ENCODE assay signal across 14 cellular contexts in genomic region chr9:78605029-78605930, GRCh38.
DNase-seq lines count a peak whose midpoint lies in the region; ATAC-seq and TF ChIP-seq lines count a peak whose summit lies in the region.
"Had no signal": no experiment of that assay in that cellular context is flagged by ENCODE, and none has a peak within 500 bp of the region (broad histone marks: within the 10 kb centered on the region; RNA-seq: fewer than 3 reads in every experiment).

No MANE protein-coding gene starts in this region.

- no peak overlapping the region for H4K12ac ChIP-seq in trophoblast cell (ENCODE audit: low read depth, low read length)

- dilution Hi-C loops in IMR-90 (cut with HindIII; ENCODE audit: low sequenced_read_pairs, unreplicated experiment), result no loop called here

- 72% methylated on average over 5 of the region's 17 CpGs; no CpG with 5 or more reads in 1 of the 2 experiments for WGBS in IMR-90 (ENCODE audit: extremely low coverage in 2 of 2, insufficient read length in 1 of 2), 2 experiments
- WGBS in trophoblast cell (ENCODE audit: extremely low coverage, insufficient coverage, insufficient read length), result no CpG with 5 or more reads among the region's 17 CpGs

- in situ Hi-C loops in IMR-90 (cut with MboI; ENCODE audit: low sequenced_read_pairs), result loop anchor here (10.0 kb wide), 1 partner anchor 520 kb away; no protein-coding TSS in a partner anchor

- H4K91ac ChIP-seq in IMR-90 (ENCODE audit: insufficient read depth, low read depth, low read length) (peak overlapping the region; percentile 80), trophoblast cell (ENCODE audit: low read depth, low read length) (no peak overlapping the region)

- no peak for TF ChIP-seq RAD21 in IMR-90 (IDR thresholded peaks at IDR 0.05; ENCODE audit: low read length)

- H3K36me3 ChIP-seq in IMR-90 (ENCODE audit: control insufficient read depth, insufficient read depth, low read length), result no peaks in the 10 kb centered on the region
- no peaks in the 10 kb centered on the region for H3K36me3 ChIP-seq in SJCRH30
- no peaks in the 10 kb centered on the region for H3K36me3 ChIP-seq in trophoblast cell (ENCODE audit: control insufficient read depth in 1 of 2, insufficient read depth in 2 of 2, low read length in 2 of 2)
- H3K36me3 ChIP-seq: sigmoid colon, SJSA1, stomach had no signal

- H3K56ac ChIP-seq in IMR-90 (ENCODE audit: extremely low read depth, insufficient read depth, low read length), result peak overlapping the region; percentile 27; the same call in 1 of the 2 replicates

- H3K14ac ChIP-seq in IMR-90 (replicated peaks; ENCODE audit: low read depth, low read length) (peak overlapping the region; percentile 84), trophoblast cell (ENCODE audit: low read length) (no peak overlapping the region)

- H3K23ac ChIP-seq in IMR-90 (ENCODE audit: low read depth, low read length) (peak overlapping the region; percentile 58), trophoblast cell (ENCODE audit: low read length) (no peak overlapping the region)

- no peak for TF ChIP-seq POLR2A in IMR-90 (IDR thresholded peaks at IDR 0.05; ENCODE audit: low read depth, low read length)

- H2AK9ac ChIP-seq in IMR-90 (replicated peaks; ENCODE audit: low read depth, low read length, poor library complexity), result no peak overlapping the region

- peak overlapping the region; percentile 90 for H2BK120ac ChIP-seq in IMR-90 (ENCODE audit: low read depth, low read length)
- H2BK120ac ChIP-seq in trophoblast cell (ENCODE audit: insufficient read depth, low read length, poor library complexity), result no peak overlapping the region

- H2BK20ac ChIP-seq in IMR-90 (ENCODE audit: low read depth, low read length), result peak overlapping the region; percentile 92

- H3K27ac ChIP-seq in IMR-90 (ENCODE audit: insufficient read depth, low read length) (no peak overlapping the region; the same call in 1 of the 2 replicates), SJCRH30 (peak overlapping the region; percentile 49), trophoblast cell (ENCODE audit: low read depth, low read length) (no peak overlapping the region), foreskin keratinocyte (no peak overlapping the region)
- H3K27ac ChIP-seq: sigmoid colon, SJSA1, stomach had no signal

- H3K4me3 ChIP-seq in IMR-90 (ENCODE audit: insufficient read depth, low read depth, low read length), result no peak overlapping the region
- H3K4me3 ChIP-seq in SJCRH30, result peak overlapping the region; percentile 48
- H3K4me3 ChIP-seq in fibroblast of the aortic adventitia (ENCODE audit: low read depth, low read length), result no peak overlapping the region
- no peak overlapping the region for H3K4me3 ChIP-seq in trophoblast cell (ENCODE audit: low read depth, low read length)
- H3K4me3 ChIP-seq: sigmoid colon, SJSA1, stomach had no signal

- H3K9ac ChIP-seq in IMR-90 (ENCODE audit: low read depth, low read length) (peak overlapping the region; percentile 61), trophoblast cell (ENCODE audit: low read length) (no peak overlapping the region)

- H2BK5ac ChIP-seq in IMR-90 (ENCODE audit: low read depth, low read length, poor library complexity, severe bottlenecking) (no peak overlapping the region), trophoblast cell (ENCODE audit: low read depth, low read length, poor library complexity) (no peak overlapping the region)

- H3K27me3 ChIP-seq in IMR-90 (ENCODE audit: control insufficient read depth, insufficient read depth, low read length) (no peaks in the 10 kb centered on the region), SJCRH30 (no peaks in the 10 kb centered on the region), trophoblast cell (ENCODE audit: insufficient read depth, low read length) (no peaks in the 10 kb centered on the region), foreskin keratinocyte (no peaks in the 10 kb centered on the region)
- H3K27me3 ChIP-seq: SJSA1 had no signal

- POLR2A ChIA-PET in IMR-90 (lab: Charles Lee; ENCODE audit: unreplicated experiment), result no interaction called here

- peaks cover 4% of the 10 kb centered on the region; the same call in 1 of the 2 replicates for H3K9me1 ChIP-seq in IMR-90 (ENCODE audit: insufficient read depth, low read length)

- CTCF ChIA-PET in IMR-90 (lab: Yijun Ruan, JAX), result interaction anchor here (0.5 kb wide), 1 partner anchor 86 kb away, joined by 3 read pairs; no protein-coding TSS in a partner anchor

- no peak for DNase-seq in IMR-90
- peak in 1 of 2 experiments; percentile 68 for DNase-seq in SJCRH30
- peak; percentile 84 for DNase-seq in fibroblast of the aortic adventitia (ENCODE audit: low read depth)
- no peak for DNase-seq in trophoblast cell
- DNase-seq in foreskin keratinocyte, result no peak
- DNase-seq in omental fat pad (ENCODE audit: low spot score), result no peak
- no peak for DNase-seq in C1 segment of cervical spinal cord (lab: John Stamatoyannopoulos, UW)
- DNase-seq: CD4-positive, CD25-positive, alpha-beta regulatory T cell; central memory CD4-positive, alpha-beta T cell; NCI-H774; sigmoid colon; stomach had no signal

- H3K79me1 ChIP-seq in IMR-90 (ENCODE audit: low read depth in 1 of 2, low read length in 2 of 2) (no peaks in the 10 kb centered on the region), trophoblast cell (ENCODE audit: low read length) (peaks cover 4% of the 10 kb centered on the region)

- H3K4ac ChIP-seq in IMR-90 (ENCODE audit: low read depth, low read length), result peak overlapping the region; percentile 63
- no peak overlapping the region for H3K4ac ChIP-seq in trophoblast cell (ENCODE audit: low read depth, low read length)

- H4K8ac ChIP-seq in IMR-90 (ENCODE audit: low read depth in 2 of 2, low read length in 2 of 2) (peak overlapping the region; percentile 46 to 90), trophoblast cell (ENCODE audit: low read depth, low read length) (no peak overlapping the region)

- H4K5ac ChIP-seq in IMR-90 (ENCODE audit: low read depth, low read length), result peak overlapping the region; percentile 62

- peak overlapping the region; percentile 82; the same call in 1 of the 3 replicates for H2BK15ac ChIP-seq in IMR-90 (ENCODE audit: low read depth, low read length)

- H3K4me2 ChIP-seq in IMR-90 (ENCODE audit: low read depth, low read length), result peak overlapping the region; percentile 21
- H3K4me2 ChIP-seq in trophoblast cell (ENCODE audit: low read length), result no peak overlapping the region

- H3K18ac ChIP-seq in IMR-90 (ENCODE audit: low read depth, low read length) (peak overlapping the region; percentile 45), trophoblast cell (ENCODE audit: low read length) (no peak overlapping the region)

- H3K9me3 ChIP-seq in IMR-90 (ENCODE audit: control insufficient read depth, insufficient read depth, low read length) (0 out of 2 replicates have a peak, but pooled peaks cover 3% of the 10 kb centered on the region), SJCRH30 (replicated peaks) (no peaks in the 10 kb centered on the region), trophoblast cell (ENCODE audit: insufficient read depth, low read depth, low read length) (no peaks in the 10 kb centered on the region)
- H3K9me3 ChIP-seq: sigmoid colon, SJSA1, stomach had no signal

- no TSS peak for BruUV-seq in IMR-90 (replicated peaks; lab: Mats Ljungman, UMichigan)

- intact Hi-C loops in IMR-90 (cut with micrococcal nuclease), result loop anchor here (5.0 kb wide), 1 partner anchor 967 kb away; the partner anchor contains the start of gene TLE4

- peak overlapping the region; percentile 25 for H2BK12ac ChIP-seq in trophoblast cell (ENCODE audit: low read length)

- ATAC-seq in IMR-90 (ENCODE audit: low read depth) (peak; percentile 15; the same call in 1 of the 2 replicates), GM18909 (IDR thresholded peaks at IDR 0.05; ENCODE audit: poor library complexity, unreplicated experiment) (no peak), foreskin keratinocyte (no peak), omental fat pad (ENCODE audit: low FRiP score) (no peak)

- H2AK5ac ChIP-seq in IMR-90 (ENCODE audit: low read depth, low read length) (peak overlapping the region; percentile 35; the same call in 1 of the 2 replicates), trophoblast cell (ENCODE audit: low read length) (no peak overlapping the region)

- H2AFZ ChIP-seq in IMR-90 (replicated peaks; ENCODE audit: low read length, poor library complexity) (peak overlapping the region; percentile 85), trophoblast cell (ENCODE audit: insufficient read depth, low read length, poor library complexity) (peak overlapping the region; percentile 6)

- no peaks in the 10 kb centered on the region for H4K20me1 ChIP-seq in IMR-90 (ENCODE audit: insufficient read depth, low read length)

- H3K79me2 ChIP-seq in trophoblast cell (ENCODE audit: control insufficient read depth, insufficient read depth, low read length, poor library complexity), result no peaks in the 10 kb centered on the region

- TF ChIP-seq CTCF in IMR-90 (conservative IDR thresholded peaks at IDR 0.05; ENCODE audit: low read depth, low read length) (no peak), fibroblast of the aortic adventitia (IDR thresholded peaks at IDR 0.05; ENCODE audit: insufficient read depth, low read length) (no peak), foreskin keratinocyte (conservative IDR thresholded peaks at IDR 0.05) (no peak), omental fat pad (IDR thresholded peaks at IDR 0.05) (no peak)

- H3K4me1 ChIP-seq in IMR-90 (ENCODE audit: control insufficient read depth, insufficient read depth, low read length) (peaks cover 6% of the 10 kb centered on the region), SJCRH30 (peaks cover 25% of the 10 kb centered on the region), trophoblast cell (ENCODE audit: control insufficient read depth in 1 of 2, insufficient read depth in 2 of 2, low read length in 2 of 2) (peaks cover 4% of the 10 kb centered on the region in 2 experiments), foreskin keratinocyte (peaks cover 10% of the 10 kb centered on the region)

TF ChIP-seq in IMR-90, 13 proteins besides CTCF, POLR2A, EP300 and RAD21 (continues in another document):
- TF ChIP-seq ELK1 (IDR thresholded peaks at IDR 0.05; ENCODE audit: borderline replicate concordance, low read depth, low read length) (no peak), MAFK (IDR thresholded peaks at IDR 0.05; ENCODE audit: low read depth, low read length) (no peak), FOS (IDR thresholded peaks at IDR 0.05; ENCODE audit: low read depth, low read length) (no peak), RCOR1 (IDR thresholded peaks at IDR 0.05; ENCODE audit: insufficient replicate concordance, low read length) (no peak), CHD1 (IDR thresholded peaks at IDR 0.05; ENCODE audit: low read depth, low read length) (no peak), MXI1 (IDR thresholded peaks at IDR 0.05; ENCODE audit: borderline replicate concordance, low read depth, low read length) (no peak), RFX5 (IDR thresholded peaks at IDR 0.05; ENCODE audit: low read depth, low read length) (no peak)
